ENCODE assay signal across 1 cellular context in genomic region chr3:61975199-61975598, GRCh38.
TF ChIP-seq lines count a peak whose summit lies in the region.

No MANE protein-coding gene starts in this region.

TF ChIP-seq in HEK293, 187 proteins besides CTCF, POLR2A, EP300 and RAD21 (continued from another document):
- no peak for TF ChIP-seq OSR2 (tag by site-specific recombination; IDR thresholded peaks at IDR 0.05)
- TF ChIP-seq, protein P1, sequence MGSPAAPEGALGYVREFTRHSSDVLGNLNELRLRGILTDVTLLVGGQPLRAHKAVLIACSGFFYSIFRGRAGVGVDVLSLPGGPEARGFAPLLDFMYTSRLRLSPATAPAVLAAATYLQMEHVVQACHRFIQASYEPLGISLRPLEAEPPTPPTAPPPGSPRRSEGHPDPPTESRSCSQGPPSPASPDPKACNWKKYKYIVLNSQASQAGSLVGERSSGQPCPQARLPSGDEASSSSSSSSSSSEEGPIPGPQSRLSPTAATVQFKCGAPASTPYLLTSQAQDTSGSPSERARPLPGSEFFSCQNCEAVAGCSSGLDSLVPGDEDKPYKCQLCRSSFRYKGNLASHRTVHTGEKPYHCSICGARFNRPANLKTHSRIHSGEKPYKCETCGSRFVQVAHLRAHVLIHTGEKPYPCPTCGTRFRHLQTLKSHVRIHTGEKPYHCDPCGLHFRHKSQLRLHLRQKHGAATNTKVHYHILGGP (tag by site-specific recombination; IDR thresholded peaks at IDR 0.05), result 0 out of 2 replicates have a peak, but pooled peaks have one; percentile 20
- TF ChIP-seq, protein P2, sequence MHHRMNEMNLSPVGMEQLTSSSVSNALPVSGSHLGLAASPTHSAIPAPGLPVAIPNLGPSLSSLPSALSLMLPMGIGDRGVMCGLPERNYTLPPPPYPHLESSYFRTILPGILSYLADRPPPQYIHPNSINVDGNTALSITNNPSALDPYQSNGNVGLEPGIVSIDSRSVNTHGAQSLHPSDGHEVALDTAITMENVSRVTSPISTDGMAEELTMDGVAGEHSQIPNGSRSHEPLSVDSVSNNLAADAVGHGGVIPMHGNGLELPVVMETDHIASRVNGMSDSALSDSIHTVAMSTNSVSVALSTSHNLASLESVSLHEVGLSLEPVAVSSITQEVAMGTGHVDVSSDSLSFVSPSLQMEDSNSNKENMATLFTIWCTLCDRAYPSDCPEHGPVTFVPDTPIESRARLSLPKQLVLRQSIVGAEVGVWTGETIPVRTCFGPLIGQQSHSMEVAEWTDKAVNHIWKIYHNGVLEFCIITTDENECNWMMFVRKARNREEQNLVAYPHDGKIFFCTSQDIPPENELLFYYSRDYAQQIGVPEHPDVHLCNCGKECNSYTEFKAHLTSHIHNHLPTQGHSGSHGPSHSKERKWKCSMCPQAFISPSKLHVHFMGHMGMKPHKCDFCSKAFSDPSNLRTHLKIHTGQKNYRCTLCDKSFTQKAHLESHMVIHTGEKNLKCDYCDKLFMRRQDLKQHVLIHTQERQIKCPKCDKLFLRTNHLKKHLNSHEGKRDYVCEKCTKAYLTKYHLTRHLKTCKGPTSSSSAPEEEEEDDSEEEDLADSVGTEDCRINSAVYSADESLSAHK (tag by site-specific recombination; IDR thresholded peaks at IDR 0.05), result no peak
- peak; percentile 45; the same call in 1 of the 2 replicates for TF ChIP-seq PRDM6 (tag by site-specific recombination; IDR thresholded peaks at IDR 0.05)
- 0 out of 2 replicates have a peak, but pooled peaks have one; percentile 16 for TF ChIP-seq ZXDB (tag by site-specific recombination; IDR thresholded peaks at IDR 0.05)
- no peak for TF ChIP-seq ZNF37A (tag by site-specific recombination; IDR thresholded peaks at IDR 0.05)
